9 cellular contexts compared by ENCODE assay signal in genomic region chr11:128195057-128195751, GRCh38.
A peak's percentile ranks its signal among the peaks of the same experiment; 100 is the strongest.
DNase-seq lines count a peak whose midpoint lies in the region; ATAC-seq and TF ChIP-seq lines count a peak whose summit lies in the region.
"Had no signal": no experiment of that assay in that cellular context is flagged by ENCODE, and none has a peak within 500 bp of the region (broad histone marks: within the 10 kb centered on the region; RNA-seq: fewer than 3 reads in every experiment).

No MANE protein-coding gene starts in this region.

- ATAC-seq in CD8-positive, alpha-beta T cell, result peak; percentile 86
- ATAC-seq in HG03457 (IDR thresholded peaks at IDR 0.05; ENCODE audit: unreplicated experiment) (no peak), HG03460 (IDR thresholded peaks at IDR 0.05; ENCODE audit: unreplicated experiment) (no peak)

- no peaks in the 10 kb centered on the region for H3K27me3 Mint-ChIP-seq in CD8-positive, alpha-beta T cell (ENCODE audit: low read depth)

- no peak overlapping the region for H4K8ac ChIP-seq in mesendoderm (ENCODE audit: low read depth, low read length)

- peak overlapping the region; percentile 28 for H2BK120ac ChIP-seq in mesendoderm (ENCODE audit: low read depth, low read length)

- no peak overlapping the region for H3K18ac ChIP-seq in mesendoderm (ENCODE audit: low read length)

- H3K9me3 Mint-ChIP-seq in CD8-positive, alpha-beta T cell, result no peaks in the 10 kb centered on the region

- no peaks in the 10 kb centered on the region for H3K36me3 Mint-ChIP-seq in CD8-positive, alpha-beta T cell

- H4K5ac ChIP-seq in mesendoderm (ENCODE audit: low read length), result no peak overlapping the region

- peak; percentile 8 to 67 (median 38) for DNase-seq in CD8-positive, alpha-beta T cell
- DNase-seq in NOMO-1 treated with DMSO at 0.1 percent for 48 hours (lab: John Stamatoyannopoulos, UW; ENCODE audit: unreplicated experiment) (peak; percentile 95), mesendoderm (no peak), epidermal melanocyte (ENCODE audit: insufficient read length, low spot score) (no peak), lower leg skin (ENCODE audit: low spot score in 2 of 2) (no peak)
- DNase-seq in activated gamma-delta T cell treated with anti-CD3 and anti-CD28 coated beads, Interleukin-2, amount 50 U/mL, for 16 hours (ENCODE audit: low read depth), result peak; percentile 5
- DNase-seq: IMR-90 had no signal

- H3K4ac ChIP-seq in mesendoderm (ENCODE audit: low read depth, low read length), result no peak overlapping the region

- H3K4me3 ChIP-seq in CD8-positive, alpha-beta T cell (ENCODE audit: low read depth, low read length), result no peak overlapping the region
- H3K4me3 ChIP-seq in mesendoderm (ENCODE audit: low read length) (no peak overlapping the region), lower leg skin (ENCODE audit: low read depth, poor library complexity, severe bottlenecking) (no peak overlapping the region)

- no peak overlapping the region for H3K56ac ChIP-seq in mesendoderm (ENCODE audit: low read length)

- H3K27ac ChIP-seq in CD8-positive, alpha-beta T cell (ENCODE audit: low read depth, low read length), result no peak overlapping the region
- no peak overlapping the region for H3K27ac ChIP-seq in mesendoderm (ENCODE audit: low read depth, low read length)

- no peaks in the 10 kb centered on the region for H3K79me2 ChIP-seq in mesendoderm (ENCODE audit: control insufficient read depth, insufficient read depth, low read length)

- H2BK15ac ChIP-seq in mesendoderm (replicated peaks; ENCODE audit: low read depth), result peak overlapping the region; percentile 74

- H3K79me1 ChIP-seq in mesendoderm (ENCODE audit: low read length), result no peaks in the 10 kb centered on the region

- no peak overlapping the region for H3K9ac ChIP-seq in mesendoderm (ENCODE audit: low read length)

- H2BK5ac ChIP-seq in mesendoderm (ENCODE audit: low read length), result no peak overlapping the region

- peaks cover 32% of the 10 kb centered on the region for H3K4me1 Mint-ChIP-seq in CD8-positive, alpha-beta T cell (ENCODE audit: low read depth)

- no peak overlapping the region for H3K4me2 ChIP-seq in mesendoderm (ENCODE audit: low read length)

- H3K4me3 Mint-ChIP-seq in CD8-positive, alpha-beta T cell, result peak overlapping the region; percentile 23

- TF ChIP-seq POLR2A in lower leg skin (IDR thresholded peaks at IDR 0.05), result no peak

- no peaks in the 10 kb centered on the region for H3K9me3 ChIP-seq in CD8-positive, alpha-beta T cell (ENCODE audit: low read length)

- CTCF ChIA-PET in CD8-positive, alpha-beta T cell (lab: Charles Lee), result interaction anchor here (0.8 to 3.1 kb wide), 11 partner anchors 13 to 635 kb away, joined by 3 to 16 read pairs (median 3); partner anchors contain the start of gene FLI1

- H3K27me3 ChIP-seq in CD8-positive, alpha-beta T cell (ENCODE audit: insufficient read depth, low read length), result no peaks in the 10 kb centered on the region
- H3K27me3 ChIP-seq in mesendoderm (ENCODE audit: insufficient read depth, low read length, poor library complexity), result no peaks in the 10 kb centered on the region

- 100% methylated on average over 1 of the region's 6 CpGs for WGBS in mesendoderm (ENCODE audit: extremely low coverage, insufficient coverage, low lambda C conversion rate)
- WGBS in lower leg skin, 2 donors, result 58 to 63% methylated on average over 6 of the region's 6 CpGs

- POLR2A ChIA-PET in CD8-positive, alpha-beta T cell (lab: Charles Lee), result interaction anchor here (0.6 to 1.5 kb wide), 3 partner anchors 433 to 635 kb away, joined by 3 to 4 read pairs (median 3); no protein-coding TSS in a partner anchor

- peak overlapping the region; percentile 57 for H3K27ac Mint-ChIP-seq in CD8-positive, alpha-beta T cell

- no peaks in the 10 kb centered on the region for H3K36me3 ChIP-seq in CD8-positive, alpha-beta T cell (ENCODE audit: insufficient read depth, low read length)
- H3K36me3 ChIP-seq in mesendoderm (ENCODE audit: control insufficient read depth, insufficient read depth, low read length), result no peaks in the 10 kb centered on the region

- H3K4me1 ChIP-seq in CD8-positive, alpha-beta T cell (ENCODE audit: insufficient read depth, low read length), result peaks cover 34% of the 10 kb centered on the region
- no peaks in the 10 kb centered on the region for H3K4me1 ChIP-seq in mesendoderm (ENCODE audit: control insufficient read depth, low read depth, low read length)

- intact Hi-C loops in CD8-positive, alpha-beta T cell (cut with DNase I, micrococcal nuclease), result loop anchor here (1.0 to 5.0 kb wide), 2 partner anchors 92 to 435 kb away; no protein-coding TSS in a partner anchor
- intact Hi-C loops in lower leg skin (cut with DNase I; ENCODE audit: low total_unique reads), result no loop called here

- peak; percentile 55 for TF ChIP-seq CTCF in CD8-positive, alpha-beta T cell (IDR thresholded peaks at IDR 0.05)
- TF ChIP-seq CTCF in lower leg skin (IDR thresholded peaks at IDR 0.05), result no peak

- H3K23ac ChIP-seq in mesendoderm (ENCODE audit: low read length), result no peak overlapping the region

- H2AK5ac ChIP-seq in mesendoderm (ENCODE audit: low read length), result no peak overlapping the region

Comparison
In these comparisons a context has a peak if more than half of its experiments do, and no peak if none do; other contexts are left out.
1. DNase-seq: peak in CD8-positive, alpha-beta T cell (7 of 7), NOMO-1 treated with DMSO at 0.1 percent for 48 hours (single experiment) and activated gamma-delta T cell treated with anti-CD3 and anti-CD28 coated beads, Interleukin-2, amount 50 U/mL, for 16 hours (single experiment); none in mesendoderm (single experiment), epidermal melanocyte (single experiment) and lower leg skin (0 of 2).